In the genomic region with DNA sequence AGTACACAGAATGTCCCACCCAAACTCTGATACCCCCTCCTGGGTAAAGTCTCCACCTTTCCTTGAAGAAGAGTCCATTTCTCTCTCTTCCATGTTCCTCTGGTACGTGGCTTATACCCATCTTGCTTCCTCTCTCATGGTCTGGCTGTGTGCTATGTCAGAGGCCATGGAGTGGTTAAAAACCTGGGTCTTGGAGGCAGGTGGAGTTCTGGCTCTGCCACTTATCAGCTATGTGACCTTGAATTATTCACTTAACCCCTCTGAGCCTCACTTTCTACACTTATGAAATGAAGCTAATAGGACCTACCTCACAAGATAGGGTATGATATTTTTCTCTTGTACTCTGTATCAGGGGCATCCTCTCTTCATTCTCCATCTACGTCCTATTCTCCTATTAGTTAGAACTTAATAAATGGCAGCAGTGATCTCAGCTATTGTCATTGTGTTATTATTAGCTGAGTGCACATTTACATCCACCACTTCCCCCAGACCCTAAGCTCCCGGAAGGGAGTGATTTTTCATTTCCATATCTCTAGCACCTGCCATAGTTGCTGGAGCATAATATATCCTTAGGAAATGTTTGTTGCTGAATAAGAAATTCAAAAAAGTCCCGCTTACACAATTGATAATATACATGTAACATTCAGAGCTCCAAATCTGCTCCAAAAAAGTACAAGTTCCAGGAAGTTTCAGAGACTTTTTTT, we compare ENCODE assay signal across 9 cellular contexts. TPM values are rescaled to one million over a fixed set of nuclear protein-coding genes. Genes with fewer than 3 reads are reported as not detected.
"Had no signal": no experiment of that assay in that cellular context is flagged by ENCODE, and none has a peak within 500 bp of the region (broad histone marks: within the 10 kb centered on the region; RNA-seq: fewer than 3 reads in every experiment).

No MANE protein-coding gene starts in this region.

- H3K4me3 ChIP-seq: GM12878 had no signal

- FAIRE-seq: G401.6, GM12878, GM12891, GM12892, GM18507, GM19239 had no signal

- DNase-seq: GDM1, GF-D8 had no signal

- ATAC-seq: GM12878 had no signal

RNA-seq across cellular contexts. Expression of a gene that starts 59.8 kb away (rescaled TPM):
- total RNA-seq: G401, GM12878 had no signal
